9 cellular contexts compared by ENCODE assay signal in genomic region chr14:104693482-104694431, GRCh38. TPM values are rescaled to one million over a fixed set of nuclear protein-coding genes. Genes with fewer than 3 reads are reported as not detected.
DNase-seq lines count a peak whose midpoint lies in the region; ATAC-seq and TF ChIP-seq lines count a peak whose summit lies in the region.
"Had no signal": no experiment of that assay in that cellular context is flagged by ENCODE, and none has a peak within 500 bp of the region (broad histone marks: within the 10 kb centered on the region; RNA-seq: fewer than 3 reads in every experiment).

No MANE protein-coding gene starts in this region.

- intact Hi-C loops in PC-3 (cut with micrococcal nuclease) (no loop called here), dorsolateral prefrontal cortex (cut with DNase I) (no loop called here)

- H3F3A ChIP-seq in PC-3 (ENCODE audit: low read length, unreplicated experiment) (no peaks in the 10 kb centered on the region), GM23248 (ENCODE audit: insufficient read depth) (0 out of 2 replicates have a peak, but pooled peaks cover under 1% of the 10 kb centered on the region)

- in situ Hi-C loops in GM23248 (cut with MboI): no loop called here

- ATAC-seq in CD4-positive, CD25-positive, alpha-beta regulatory T cell (ENCODE audit: low read depth in 2 of 2): no peak
- ATAC-seq in PC-3 (no peak), HG03378 (IDR thresholded peaks at IDR 0.05; ENCODE audit: unreplicated experiment) (no peak)

- H3K4ac ChIP-seq in neuronal stem cell (ENCODE audit: low read length): peak overlapping the region; percentile 95

- peak overlapping the region; percentile 97 for H2AK5ac ChIP-seq in neuronal stem cell (ENCODE audit: low read depth, low read length)

- POLR2A ChIA-PET in PC-3 (lab: Charles Lee; ENCODE audit: unreplicated experiment): no interaction called here

- CTCF ChIA-PET in PC-3 (lab: Charles Lee): no interaction called here

- H3K9me3 Mint-ChIP-seq in CD4-positive, CD25-positive, alpha-beta regulatory T cell: no peaks in the 10 kb centered on the region
- H3K9me3 Mint-ChIP-seq: effector memory CD8-positive, alpha-beta T cell had no signal

- no peak overlapping the region for H3K4me3 ChIP-seq in CD4-positive, CD25-positive, alpha-beta regulatory T cell (ENCODE audit: low read depth, low read length)
- no peak overlapping the region for H3K4me3 ChIP-seq in PC-3 (ENCODE audit: low read length)
- H3K4me3 ChIP-seq in dorsolateral prefrontal cortex: peak overlapping the region in 32 of 59 donors; percentile 2 to 98 (median 24)
- H3K4me3 ChIP-seq in neuronal stem cell (ENCODE audit: low read length in 2 of 2): no peak overlapping the region
- H3K4me3 ChIP-seq in GM23248: no peak overlapping the region

- peak overlapping the region; percentile 81 to 99 (median 96) for H3K27ac Mint-ChIP-seq in CD4-positive, CD25-positive, alpha-beta regulatory T cell

- no CpG with 5 or more reads among the region's 26 CpGs for WGBS in neuronal stem cell (ENCODE audit: extremely low coverage in 2 of 2, insufficient read length in 2 of 2, insufficient replicate concordance in 1 of 2), 2 donors
- WGBS in GM23248 (ENCODE audit: low coverage in 1 of 2, low lambda C conversion rate in 2 of 2, missing lambda C conversion rate in 2 of 2), 2 experiments: 87 to 92% methylated on average over 26 of the region's 26 CpGs

- peaks cover 71% of the 10 kb centered on the region for H3K4me1 ChIP-seq in CD4-positive, CD25-positive, alpha-beta regulatory T cell (ENCODE audit: control insufficient read depth, insufficient read depth, low read length, poor library complexity, severe bottlenecking)
- H3K4me1 ChIP-seq in PC-3 (ENCODE audit: insufficient read depth, low read length) (peaks cover 41% of the 10 kb centered on the region), neuronal stem cell (ENCODE audit: control insufficient read depth in 2 of 2, insufficient read depth in 1 of 2, low read depth in 1 of 2, low read length in 2 of 2) (peaks cover 22 to 41% of the 10 kb centered on the region in 2 donors), GM23248 (ENCODE audit: insufficient read depth) (peaks cover 14% of the 10 kb centered on the region; the same call in 1 of the 2 replicates)

- H3K9me3 ChIP-seq in CD4-positive, CD25-positive, alpha-beta regulatory T cell (ENCODE audit: control insufficient read depth in 2 of 2, low read length in 2 of 2): no peaks in the 10 kb centered on the region
- H3K9me3 ChIP-seq in PC-3 (ENCODE audit: low read length) (no peaks in the 10 kb centered on the region), neuronal stem cell (replicated peaks in 1 of 2; ENCODE audit: control insufficient read depth in 2 of 2, insufficient read depth in 1 of 2, low read depth in 1 of 2, low read length in 2 of 2) (no peaks in the 10 kb centered on the region), GM23248 (ENCODE audit: low read depth) (no peaks in the 10 kb centered on the region)

- H3K79me1 ChIP-seq in neuronal stem cell (ENCODE audit: low read depth, low read length): peaks cover 47% of the 10 kb centered on the region

- H4K91ac ChIP-seq in neuronal stem cell (ENCODE audit: low read depth, low read length, poor library complexity): peak overlapping the region; percentile 92

- TF ChIP-seq CTCF in PC-3 (conservative IDR thresholded peaks at IDR 0.05; ENCODE audit: low read depth, low read length) (no peak), dorsolateral prefrontal cortex (IDR thresholded peaks at IDR 0.05 in 54 of 56, conservative IDR thresholded peaks at IDR 0.05 in 2 of 56; ENCODE audit: low read depth in 1 of 56, partially characterized antibody in 56 of 56) (peak in 3 of 56 donors; percentile 8 to 20 (median 14))

- H2AFZ ChIP-seq in PC-3 (ENCODE audit: low read length) (no peak overlapping the region), neuronal stem cell (ENCODE audit: low read length) (no peak overlapping the region), GM23248 (no peak overlapping the region)

- H2BK5ac ChIP-seq in neuronal stem cell (ENCODE audit: low read length): peak overlapping the region; percentile 66

- peaks cover 60% of the 10 kb centered on the region for H4K20me1 ChIP-seq in PC-3 (ENCODE audit: low read length)
- H4K20me1 ChIP-seq in GM23248 (ENCODE audit: insufficient read depth): peaks cover 3% of the 10 kb centered on the region; the same call in 1 of the 2 replicates

- peak overlapping the region; percentile 99 for H2BK15ac ChIP-seq in neuronal stem cell (ENCODE audit: low read length)

- peak overlapping the region; percentile 79 for H3K27ac ChIP-seq in CD4-positive, CD25-positive, alpha-beta regulatory T cell (ENCODE audit: insufficient read depth, low read length, poor library complexity, severe bottlenecking)
- H3K27ac ChIP-seq in PC-3 (ENCODE audit: low read length): peak overlapping the region; percentile 58
- H3K27ac ChIP-seq in dorsolateral prefrontal cortex: peak overlapping the region; percentile 88 to 99 (median 97)
- H3K27ac ChIP-seq in neuronal stem cell (replicated peaks; ENCODE audit: low read length): no peak overlapping the region
- H3K27ac ChIP-seq in GM23248: no peak overlapping the region

- no peak for DNase-seq in CD4-positive, CD25-positive, alpha-beta regulatory T cell
- no peak for DNase-seq in PC-3
- DNase-seq in dorsolateral prefrontal cortex: no peak
- no peak for DNase-seq in neuronal stem cell (ENCODE audit: low spot score)
- no peak for DNase-seq in cerebellum (ENCODE audit: low spot score)
- DNase-seq in activated gamma-delta T cell (lab: John Stamatoyannopoulos, UW): no peak
- no peak for DNase-seq in GM23248
- DNase-seq: effector memory CD8-positive, alpha-beta T cell had no signal

- H3K9ac ChIP-seq in PC-3 (ENCODE audit: low read length) (no peak overlapping the region), neuronal stem cell (ENCODE audit: low read depth, low read length, poor library complexity) (peak overlapping the region; percentile 86), GM23248 (no peak overlapping the region)

- H3K36me3 Mint-ChIP-seq in CD4-positive, CD25-positive, alpha-beta regulatory T cell: no peaks in the 10 kb centered on the region

- H3K36me3 ChIP-seq in CD4-positive, CD25-positive, alpha-beta regulatory T cell (ENCODE audit: control insufficient read depth, insufficient read depth, low read length): no peaks in the 10 kb centered on the region
- H3K36me3 ChIP-seq in PC-3 (ENCODE audit: low read depth, low read length) (peaks cover 24% of the 10 kb centered on the region; the same call in 1 of the 2 replicates), neuronal stem cell (replicated peaks in 1 of 2; ENCODE audit: control insufficient read depth in 2 of 2, insufficient read depth in 2 of 2, low read length in 2 of 2) (peaks cover 6 to 15% of the 10 kb centered on the region in 2 donors), GM23248 (ENCODE audit: low read depth) (no peaks in the 10 kb centered on the region; the same call in 1 of the 2 replicates)

- H2BK12ac ChIP-seq in neuronal stem cell (ENCODE audit: low read length): peak overlapping the region; percentile 90

- no peaks in the 10 kb centered on the region for H3K27me3 Mint-ChIP-seq in CD4-positive, CD25-positive, alpha-beta regulatory T cell
- H3K27me3 Mint-ChIP-seq: effector memory CD8-positive, alpha-beta T cell had no signal

- H3K79me2 ChIP-seq in PC-3 (ENCODE audit: low read length) (peaks cover 93% of the 10 kb centered on the region), GM23248 (ENCODE audit: insufficient read depth) (peaks cover 92% of the 10 kb centered on the region)

- peaks cover 0 to 69% (median 17%) of the 10 kb centered on the region in 4 donors for H3K4me1 Mint-ChIP-seq in CD4-positive, CD25-positive, alpha-beta regulatory T cell

- peak overlapping the region; percentile 60 for H3K23ac ChIP-seq in neuronal stem cell (ENCODE audit: low read depth, low read length, poor library complexity)

- H3K27me3 ChIP-seq in CD4-positive, CD25-positive, alpha-beta regulatory T cell (ENCODE audit: control insufficient read depth, insufficient read depth, low read length): no peaks in the 10 kb centered on the region
- no peaks in the 10 kb centered on the region for H3K27me3 ChIP-seq in PC-3 (ENCODE audit: low read length)
- H3K27me3 ChIP-seq in dorsolateral prefrontal cortex: no peaks in the 10 kb centered on the region
- H3K27me3 ChIP-seq in neuronal stem cell (ENCODE audit: control insufficient read depth in 3 of 3, insufficient read depth in 3 of 3, low read depth in 1 of 3, low read length in 3 of 3): peaks cover 0 to 3% (median 0%) of the 10 kb centered on the region in 3 experiments
- no peaks in the 10 kb centered on the region for H3K27me3 ChIP-seq in GM23248 (replicated peaks; ENCODE audit: insufficient read depth)

- peak overlapping the region; percentile 99 for H3K4me2 ChIP-seq in PC-3 (ENCODE audit: low read length)
- H3K4me2 ChIP-seq in neuronal stem cell (ENCODE audit: insufficient read depth, low read length, poor library complexity, severe bottlenecking): no peak overlapping the region
- no peak overlapping the region for H3K4me2 ChIP-seq in GM23248 (ENCODE audit: unreplicated experiment)

- peak overlapping the region in 3 of 4 donors; percentile 52 to 82 (median 73) for H3K4me3 Mint-ChIP-seq in CD4-positive, CD25-positive, alpha-beta regulatory T cell

- no TSS peak for BruUV-seq in PC-3 (replicated peaks; lab: Mats Ljungman, UMichigan)

- peak overlapping the region; percentile 97 for H3K14ac ChIP-seq in neuronal stem cell (ENCODE audit: low read length)

- H4K8ac ChIP-seq in neuronal stem cell (ENCODE audit: low read depth, low read length): peak overlapping the region; percentile 82

- H3K9me2 ChIP-seq in PC-3 (replicated peaks; ENCODE audit: low read length) (no peaks in the 10 kb centered on the region), GM23248 (ENCODE audit: insufficient read depth) (no peaks in the 10 kb centered on the region)

- H2BK120ac ChIP-seq in neuronal stem cell (ENCODE audit: low read depth, low read length): peak overlapping the region; percentile 81

- peak overlapping the region; percentile 80 for H3K18ac ChIP-seq in neuronal stem cell (ENCODE audit: low read length)

RNA-seq across cellular contexts. Expression of gene INF2, which starts 4.3 kb away (rescaled TPM):
- 74.3 TPM for total RNA-seq in CD4-positive, CD25-positive, alpha-beta regulatory T cell
- polyA plus RNA-seq in CD4-positive, CD25-positive, alpha-beta regulatory T cell: 1 to 10 TPM; 4.2 to 8.9 (median 6.6) TPM
- total RNA-seq in PC-3 (2014; rRNA removed): 132 and 161 TPM in 2 replicates
- 100 to 1,000 TPM in 97 of 120 experiments, 10 to 100 TPM in 23; 69.5 to 290 (median 127) TPM for total RNA-seq in dorsolateral prefrontal cortex
- polyA plus RNA-seq in neuronal stem cell (2013, experiment 1 of 2): 19.0 TPM
- polyA plus RNA-seq in neuronal stem cell (2013, experiment 2 of 2): 19.6 TPM
- 4.2 TPM for total RNA-seq in cerebellum
- total RNA-seq in GM23248 (2014; rRNA removed; shearing (Covaris generic)): 53.3 and 62.1 TPM in 2 replicates
- 23.0 and 24.2 TPM in 2 replicates for polyA plus RNA-seq in GM23248 (2016; fragmentation: Nextera tagmentation; extraction: Ambion mirVana)

RNA-seq across cellular contexts. Expression of gene ADSS1, which starts 30.3 kb away (rescaled TPM):
- total RNA-seq in CD4-positive, CD25-positive, alpha-beta regulatory T cell: 1.9 TPM
- polyA plus RNA-seq in CD4-positive, CD25-positive, alpha-beta regulatory T cell: 1 to 10 TPM in 2 of 4 donors, under 1 TPM in 2; 0.10 to 1.7 (median 1.0) TPM
- total RNA-seq in PC-3 (2014; rRNA removed) (7.9 and 8.8 TPM in 2 replicates), dorsolateral prefrontal cortex (10 to 100 TPM in 62 of 120 experiments, 1 to 10 TPM in 58; 4.2 to 28.9 (median 10.3) TPM), cerebellum (1.9 TPM)
- polyA plus RNA-seq in neuronal stem cell (2013, experiment 1 of 2): 23.8 TPM
- 21.4 TPM for polyA plus RNA-seq in neuronal stem cell (2013, experiment 2 of 2)
- total RNA-seq in GM23248 (2014; rRNA removed; shearing (Covaris generic)): 3.7 and 4.7 TPM in 2 replicates
- polyA plus RNA-seq in GM23248 (2016; fragmentation: Nextera tagmentation; extraction: Ambion mirVana): 6.6 and 7.1 TPM in 2 replicates

RNA-seq across cellular contexts. Expression of gene SIVA1, which starts 59.2 kb away (rescaled TPM):
- 82.6 TPM for total RNA-seq in CD4-positive, CD25-positive, alpha-beta regulatory T cell
- 100 to 1,000 TPM; 234 to 281 (median 246) TPM for polyA plus RNA-seq in CD4-positive, CD25-positive, alpha-beta regulatory T cell
- 375 and 519 TPM in 2 replicates for total RNA-seq in PC-3 (2014; rRNA removed)
- total RNA-seq in dorsolateral prefrontal cortex: 10 to 100 TPM; 23.3 to 52.5 (median 36.1) TPM
- 109 TPM for polyA plus RNA-seq in neuronal stem cell (2013, experiment 1 of 2)
- polyA plus RNA-seq in neuronal stem cell (2013, experiment 2 of 2): 114 TPM
- total RNA-seq in cerebellum: 16.9 TPM
- total RNA-seq in GM23248 (2014; rRNA removed; shearing (Covaris generic)): 148 and 174 TPM in 2 replicates
- 132 and 141 TPM in 2 replicates for polyA plus RNA-seq in GM23248 (2016; fragmentation: Nextera tagmentation; extraction: Ambion mirVana)

Comparison
In these comparisons a context has a peak if more than half of its experiments do, and no peak if none do; other contexts are left out.
1. H3K27ac ChIP-seq: peak in CD4-positive, CD25-positive, alpha-beta regulatory T cell (single experiment), PC-3 (single experiment) and dorsolateral prefrontal cortex (59 of 59); none in neuronal stem cell (single experiment) and GM23248 (single experiment).
2. H3K4me3 ChIP-seq: peak in dorsolateral prefrontal cortex (32 of 59); none in CD4-positive, CD25-positive, alpha-beta regulatory T cell (single experiment), PC-3 (single experiment), neuronal stem cell (0 of 2) and GM23248 (single experiment).
3. RNA of gene INF2, which starts 4.3 kb away (total RNA-seq): 132 to 161 TPM in PC-3, 69.5 to 290 TPM in dorsolateral prefrontal cortex, 74.3 TPM in CD4-positive, CD25-positive, alpha-beta regulatory T cell (single experiment) and 53.3 to 62.1 TPM in GM23248; 4.2 TPM in cerebellum (single experiment); every median in the first group is over 10 times any median in the second.